ENCODE assay signal across 8 cellular contexts in the genomic region with DNA sequence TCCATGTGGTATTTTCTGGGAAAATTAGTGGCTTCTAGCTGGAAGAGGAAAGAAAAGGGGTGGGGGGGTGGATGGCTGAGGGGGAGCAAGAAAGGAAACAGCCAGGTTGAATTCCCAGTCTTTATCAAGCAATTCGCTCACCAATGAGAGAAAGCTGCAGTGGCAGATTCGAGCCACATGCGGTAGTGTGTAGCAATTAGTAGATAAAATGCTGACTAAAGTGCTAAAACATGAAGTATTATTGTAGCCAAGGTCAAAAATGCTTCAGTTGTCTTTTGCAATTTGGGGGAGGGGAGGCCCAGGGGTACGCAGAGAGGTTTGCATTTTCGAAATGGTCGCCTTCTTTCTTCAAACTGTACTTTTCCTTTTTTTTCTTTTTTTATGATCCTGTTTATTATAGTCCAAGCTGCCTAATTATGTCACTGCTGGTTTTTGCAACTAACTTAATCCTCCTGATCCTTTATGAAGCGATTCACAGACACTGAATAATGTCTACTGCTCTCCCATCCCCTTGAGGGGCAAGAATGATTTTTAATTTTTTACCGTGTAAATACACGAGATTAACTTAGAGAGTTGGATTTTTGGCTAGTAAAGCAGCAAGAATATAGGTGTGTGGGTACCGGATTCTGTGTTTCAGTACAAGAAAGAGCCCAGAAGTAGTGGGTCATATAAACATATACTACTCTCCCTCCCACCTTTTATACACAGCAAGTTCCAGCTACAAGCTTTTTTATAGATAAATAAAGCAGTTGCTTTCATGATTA. TPM values are rescaled to one million over a fixed set of nuclear protein-coding genes. Genes with fewer than 3 reads are reported as not detected.
DNase-seq lines count a peak whose midpoint lies in the region; ATAC-seq and TF ChIP-seq lines count a peak whose summit lies in the region.

No MANE protein-coding gene starts in this region.

- H3K4me3 ChIP-seq in Caco-2 (ENCODE audit: low read depth, low read length), result no peak overlapping the region

- in situ Hi-C loops in KBM-7 (cut with MboI; ENCODE audit: low pct_unique_long_range_greater_than_20kb, low sequenced_read_pairs), result no loop called here

- no peaks in the 10 kb centered on the region for H3K36me3 ChIP-seq in Caco-2 (ENCODE audit: control insufficient read depth, insufficient read depth, low read length)

- peaks cover 32% of the 10 kb centered on the region for H3K4me1 Mint-ChIP-seq in Caco-2 (ENCODE audit: low read depth, unreplicated experiment)
- H3K4me1 Mint-ChIP-seq in activated naive CD8-positive, alpha-beta T cell treated with anti-CD3 and anti-CD28 coated beads for 36 hours, result peaks cover 31% of the 10 kb centered on the region
- peaks cover 40% of the 10 kb centered on the region for H3K4me1 Mint-ChIP-seq in osteocyte (ENCODE audit: unreplicated experiment)

- H3K4me1 ChIP-seq in Caco-2, result peaks cover 42% of the 10 kb centered on the region

- H3K9me3 Mint-ChIP-seq in Caco-2 (ENCODE audit: unreplicated experiment) (no peaks in the 10 kb centered on the region), osteocyte (ENCODE audit: unreplicated experiment) (no peaks in the 10 kb centered on the region)
- no peaks in the 10 kb centered on the region for H3K9me3 Mint-ChIP-seq in activated naive CD8-positive, alpha-beta T cell treated with anti-CD3 and anti-CD28 coated beads for 36 hours

- H3K4me3 Mint-ChIP-seq in Caco-2 (ENCODE audit: unreplicated experiment), result peak overlapping the region; percentile 89
- H3K4me3 Mint-ChIP-seq in activated naive CD8-positive, alpha-beta T cell treated with anti-CD3 and anti-CD28 coated beads for 36 hours, result peak overlapping the region; percentile 74
- peak overlapping the region; percentile 34 for H3K4me3 Mint-ChIP-seq in osteocyte (ENCODE audit: unreplicated experiment)

- peak; percentile 55 to 57 for DNase-seq in Caco-2
- peak; percentile 34 for DNase-seq in KBM-7
- DNase-seq in activated naive CD8-positive, alpha-beta T cell treated with anti-CD3 and anti-CD28 coated beads for 36 hours, result no peak
- peak; percentile 54 for DNase-seq in left cardiac atrium
- DNase-seq in osteocyte (ENCODE audit: extremely low spot score, unreplicated experiment), result no peak
- DNase-seq in NCI-H774 (lab: John Stamatoyannopoulos, UW), result no peak
- no peak for DNase-seq in NCI-H1105 (lab: John Stamatoyannopoulos, UW)
- no peak for DNase-seq in DMS79 treated with DMSO at 0.1 percent for 48 hours (lab: John Stamatoyannopoulos, UW)

- BruUV-seq in Caco-2 (replicated peaks; lab: Mats Ljungman, UMichigan), result no TSS peak

- H3K9me3 ChIP-seq in Caco-2, result no peaks in the 10 kb centered on the region

- no peaks in the 10 kb centered on the region for H3K27me3 ChIP-seq in Caco-2 (replicated peaks; ENCODE audit: control insufficient read depth, insufficient read depth, low read length)

- POLR2A ChIA-PET in Caco-2 (lab: Charles Lee), result interaction anchor here (0.7 kb wide), 1 partner anchor 142 kb away, joined by 3 read pairs; no protein-coding TSS in a partner anchor

- H3K27me3 Mint-ChIP-seq in Caco-2 (ENCODE audit: insufficient read depth, unreplicated experiment) (no peaks in the 10 kb centered on the region), osteocyte (ENCODE audit: unreplicated experiment) (no peaks in the 10 kb centered on the region)
- H3K27me3 Mint-ChIP-seq in activated naive CD8-positive, alpha-beta T cell treated with anti-CD3 and anti-CD28 coated beads for 36 hours, result no peaks in the 10 kb centered on the region

- TF ChIP-seq CTCF in Caco-2 (IDR thresholded peaks at IDR 0.05; ENCODE audit: insufficient read depth in 1 of 2, low read depth in 1 of 2, low read length in 1 of 2, severe bottlenecking in 1 of 2, unreplicated experiment in 1 of 2) (peak; percentile 44 to 48), osteocyte (IDR thresholded peaks at IDR 0.05) (peak; percentile 29)

- CTCF ChIA-PET in Caco-2 (lab: Charles Lee), result interaction anchor here (0.6 to 2.8 kb wide), 13 partner anchors 14 to 470 kb away, joined by 3 to 17 read pairs (median 4); no protein-coding TSS in a partner anchor

- peaks cover 34% of the 10 kb centered on the region for H3K36me3 Mint-ChIP-seq in Caco-2 (ENCODE audit: insufficient read depth, unreplicated experiment)
- H3K36me3 Mint-ChIP-seq in activated naive CD8-positive, alpha-beta T cell treated with anti-CD3 and anti-CD28 coated beads for 36 hours, result peaks cover 10% of the 10 kb centered on the region
- no peaks in the 10 kb centered on the region for H3K36me3 Mint-ChIP-seq in osteocyte (ENCODE audit: unreplicated experiment)

- H3K27ac Mint-ChIP-seq in Caco-2 (ENCODE audit: unreplicated experiment) (peak overlapping the region; percentile 99), osteocyte (ENCODE audit: unreplicated experiment) (peak overlapping the region; percentile 99)
- peak overlapping the region; percentile 90 for H3K27ac Mint-ChIP-seq in activated naive CD8-positive, alpha-beta T cell treated with anti-CD3 and anti-CD28 coated beads for 36 hours

- intact Hi-C loops in Caco-2 (cut with micrococcal nuclease; ENCODE audit: unreplicated experiment), result loop anchor here (1.0 kb wide), 2 partner anchors 48 to 347 kb away; no protein-coding TSS in a partner anchor
- intact Hi-C loops in left cardiac atrium (cut with DNase I), result loop anchor here in 1 of 2 donors (5.0 kb wide), 1 partner anchor 139 kb away; no protein-coding TSS in a partner anchor

- ATAC-seq in left cardiac atrium, result peak; percentile 63 to 69

RNA-seq across cellular contexts. Expression of a gene that starts 3.6 kb away (rescaled TPM):
- total RNA-seq in Caco-2 (2022) (168 and 169 TPM in 2 replicates), left cardiac atrium (10 to 100 TPM; 36.5 to 37.9 TPM), osteocyte (87.3 and 89.4 TPM in 2 replicates)
- total RNA-seq in activated naive CD8-positive, alpha-beta T cell treated with anti-CD3 and anti-CD28 coated beads for 36 hours, result 10 to 100 TPM; 16.5 to 17.1 TPM

Comparison
In these comparisons a context has a peak if more than half of its experiments do, and no peak if none do; other contexts are left out.
1. DNase-seq: peak in Caco-2 (2 of 2), KBM-7 (single experiment) and left cardiac atrium (single experiment); none in activated naive CD8-positive, alpha-beta T cell treated with anti-CD3 and anti-CD28 coated beads for 36 hours (single experiment), osteocyte (single experiment), NCI-H774 (single experiment), NCI-H1105 (single experiment) and DMS79 treated with DMSO at 0.1 percent for 48 hours (single experiment).
2. H3K4me3 Mint-ChIP-seq: peak in every context shown above with its lines; median percentile 89 in Caco-2; 74 in activated naive CD8-positive, alpha-beta T cell treated with anti-CD3 and anti-CD28 coated beads for 36 hours; 34 in osteocyte.
3. Peak in every context shown above with its lines, with median percentiles within 50 percentile points of each other: H3K27ac Mint-ChIP-seq.